14 cellular contexts compared by ENCODE assay signal in genomic region chr9:136719212-136719880, GRCh38. TPM values are rescaled to one million over a fixed set of nuclear protein-coding genes. Genes with fewer than 3 reads are reported as not detected.
A peak's percentile ranks its signal among the peaks of the same experiment; 100 is the strongest.
DNase-seq lines count a peak whose midpoint lies in the region; ATAC-seq and TF ChIP-seq lines count a peak whose summit lies in the region.
"Had no signal": no experiment of that assay in that cellular context is flagged by ENCODE, and none has a peak within 500 bp of the region (broad histone marks: within the 10 kb centered on the region; RNA-seq: fewer than 3 reads in every experiment).

No MANE protein-coding gene starts in this region.

- H3K36me3 ChIP-seq in upper lobe of left lung: peaks cover 11 to 30% (median 29%) of the 10 kb centered on the region in 4 donors

- no peaks in the 10 kb centered on the region for H3K9me3 ChIP-seq in upper lobe of left lung

- peaks cover 9% of the 10 kb centered on the region for H3K27me3 Mint-ChIP-seq in activated T-cell treated with anti-CD3 and anti-CD28 coated beads, Interleukin-2, amount 50 U/mL, for 4 hours (ENCODE audit: low read depth)
- peaks cover 5 to 15% of the 10 kb centered on the region in 2 donors for H3K27me3 Mint-ChIP-seq in T-cell
- no peaks in the 10 kb centered on the region for H3K27me3 Mint-ChIP-seq in mesothelial cell of epicardium (ENCODE audit: low read depth)

- peaks cover 7% of the 10 kb centered on the region for H3K4me1 Mint-ChIP-seq in activated T-cell treated with anti-CD3 and anti-CD28 coated beads, Interleukin-2, amount 50 U/mL, for 4 hours (ENCODE audit: low read depth)
- H3K4me1 Mint-ChIP-seq in T-cell (peaks cover 8 to 17% (median 11%) of the 10 kb centered on the region in 3 donors), mesothelial cell of epicardium (peaks cover 5% of the 10 kb centered on the region)

- POLR2A ChIA-PET in T-cell (lab: Charles Lee): no interaction called here

- TF ChIP-seq POLR2A in upper lobe of left lung (IDR thresholded peaks at IDR 0.05): no peak

- CTCF ChIA-PET in T-cell (lab: Charles Lee): interaction anchor here in 1 of 2 donors (0.6 kb wide), 1 partner anchor 41 kb away, joined by 3 read pairs; no protein-coding TSS in a partner anchor

- H3K27ac Mint-ChIP-seq in T-cell: no peak overlapping the region
- no peak overlapping the region for H3K27ac Mint-ChIP-seq in mesothelial cell of epicardium
- H3K27ac Mint-ChIP-seq: activated T-cell treated with anti-CD3 and anti-CD28 coated beads, Interleukin-2, amount 50 U/mL, for 72 hours had no signal

- H3K4me1 ChIP-seq in upper lobe of left lung: peaks cover 43 to 71% (median 57%) of the 10 kb centered on the region in 4 donors
- H3K4me1 ChIP-seq: parathyroid adenoma had no signal

- no peaks in the 10 kb centered on the region for H3K9me3 Mint-ChIP-seq in activated T-cell treated with anti-CD3 and anti-CD28 coated beads, Interleukin-2, amount 50 U/mL, for 4 hours
- no peaks in the 10 kb centered on the region for H3K9me3 Mint-ChIP-seq in T-cell
- no peaks in the 10 kb centered on the region for H3K9me3 Mint-ChIP-seq in mesothelial cell of epicardium
- H3K9me3 Mint-ChIP-seq: activated T-cell treated with anti-CD3 and anti-CD28 coated beads, Interleukin-2, amount 50 U/mL, for 72 hours had no signal

- TF ChIP-seq EP300 in upper lobe of left lung (IDR thresholded peaks at IDR 0.05): no peak

- H3K4me3 Mint-ChIP-seq in activated T-cell treated with anti-CD3 and anti-CD28 coated beads, Interleukin-2, amount 50 U/mL, for 4 hours: no peak overlapping the region
- H3K4me3 Mint-ChIP-seq in T-cell (no peak overlapping the region), mesothelial cell of epicardium (no peak overlapping the region)
- H3K4me3 Mint-ChIP-seq: activated T-cell treated with anti-CD3 and anti-CD28 coated beads, Interleukin-2, amount 50 U/mL, for 72 hours had no signal

- peak; percentile 6 to 12 for ATAC-seq in activated T-cell treated with anti-CD3 and anti-CD28 coated beads, Interleukin-2, amount 50 U/mL, for 4 hours
- ATAC-seq in T-cell (replicated peaks in 1 of 4) (peak in 3 of 4 experiments; percentile 16 to 39 (median 17)), left colon (peak; percentile 36), upper lobe of left lung (ENCODE audit: low FRiP score in 2 of 2) (peak; percentile 1 to 2)

- TF ChIP-seq CTCF in upper lobe of left lung (IDR thresholded peaks at IDR 0.05): peak in 4 of 6 experiments; percentile 23 to 46 (median 31)
- no peak for TF ChIP-seq CTCF in mesothelial cell of epicardium (IDR thresholded peaks at IDR 0.05; ENCODE audit: unreplicated experiment)

- H3K36me3 Mint-ChIP-seq in activated T-cell treated with anti-CD3 and anti-CD28 coated beads, Interleukin-2, amount 50 U/mL, for 4 hours (ENCODE audit: insufficient read depth): peaks cover 9% of the 10 kb centered on the region
- peaks cover 9% of the 10 kb centered on the region for H3K36me3 Mint-ChIP-seq in T-cell
- H3K36me3 Mint-ChIP-seq in mesothelial cell of epicardium: peaks cover 12% of the 10 kb centered on the region

- H3K27me3 ChIP-seq in upper lobe of left lung: no peaks in the 10 kb centered on the region

- DNase-seq in activated T-cell treated with anti-CD3 and anti-CD28 coated beads, Interleukin-2, amount 50 U/mL, for 4 hours: no peak
- DNase-seq in activated T-cell treated with anti-CD3 and anti-CD28 coated beads, Interleukin-2, amount 50 U/mL, for 1 hour: no peak
- DNase-seq in T-cell (peak in 5 of 34 experiments; percentile 8 to 20 (median 15)), left colon (peak in 1 of 2 donors; percentile 38), upper lobe of left lung (peak; percentile 62 to 81), NCI-H1436 (lab: John Stamatoyannopoulos, UW) (no peak), NCI-H2171 (lab: John Stamatoyannopoulos, UW) (no peak), mesothelial cell of epicardium (ENCODE audit: low spot score in 2 of 2, unreplicated experiment in 2 of 2) (no peak)
- DNase-seq: activated T-cell treated with anti-CD3 and anti-CD28 coated beads, Interleukin-2, amount 50 U/mL, for 72 hours; KBM-7; stimulated activated CD4-positive, alpha-beta T cell treated with anti-CD3 and anti-CD28 coated beads, Interleukin-2, amount 100 ng/mL, for 48 hours had no signal

- WGBS in upper lobe of left lung, 2 donors: 52 to 97% methylated on average over 5 to 24 of the region's 24 CpGs

- H3K27ac ChIP-seq in upper lobe of left lung: peak overlapping the region; percentile 60 to 83 (median 78)
- H3K27ac ChIP-seq: parathyroid adenoma had no signal

- intact Hi-C loops in left colon (cut with DNase I, micrococcal nuclease): no loop called here

- H3K4me3 ChIP-seq in upper lobe of left lung: peak overlapping the region in 1 of 4 donors; percentile 2

RNA-seq across cellular contexts. Expression of gene DIPK1B, which starts 7.0 kb away (rescaled TPM):
- total RNA-seq in activated T-cell treated with anti-CD3 and anti-CD28 coated beads, Interleukin-2, amount 50 U/mL, for 4 hours: under 1 TPM in 2 of 3 donors, not detected in 1; 0.16 to 0.18 TPM
- 1 to 10 TPM in 1 of 5 donors, under 1 TPM in 4; 0.25 to 2.1 (median 0.77) TPM for total RNA-seq in T-cell
- total RNA-seq in left colon: 1 to 10 TPM; 1.3 to 2.1 TPM
- total RNA-seq in upper lobe of left lung: 10 to 100 TPM in 5 of 6 donors, 1 to 10 TPM in 1; 9.7 to 24.1 (median 17.0) TPM
- 56.2 to 60.5 TPM (median 58.1 TPM) in 3 replicates for total RNA-seq in mesothelial cell of epicardium
- total RNA-seq: RPMI7951 had no signal

RNA-seq across cellular contexts. Expression of gene LCN10, which starts 23.4 kb away (rescaled TPM):
- total RNA-seq in activated T-cell treated with anti-CD3 and anti-CD28 coated beads, Interleukin-2, amount 50 U/mL, for 4 hours: 1 to 10 TPM in 2 of 3 donors, under 1 TPM in 1; 0.82 to 2.4 (median 2.1) TPM
- total RNA-seq in T-cell (1 to 10 TPM; 1.3 to 2.8 (median 2.2) TPM), left colon (1 to 10 TPM; 1.2 to 2.4 TPM), upper lobe of left lung (10 to 100 TPM in 1 of 6 donors, 1 to 10 TPM in 4, under 1 TPM in 1; 0.39 to 17.8 (median 2.2) TPM), mesothelial cell of epicardium (0.20 to 0.51 TPM (median 0.29 TPM) in 3 replicates)
- total RNA-seq: RPMI7951 had no signal

RNA-seq across cellular contexts. Expression of gene LCN6, which starts 29.0 kb away (rescaled TPM):
- not detected for total RNA-seq in activated T-cell treated with anti-CD3 and anti-CD28 coated beads, Interleukin-2, amount 50 U/mL, for 4 hours
- total RNA-seq in T-cell (not detected), left colon (1 to 10 TPM; 1.0 to 3.6 TPM), upper lobe of left lung (10 to 100 TPM in 1 of 6 donors, 1 to 10 TPM in 3, not detected in 2; 2.7 to 35.1 (median 5.5) TPM), mesothelial cell of epicardium (not detected in 3 replicates)
- total RNA-seq: activated T-cell treated with anti-CD3 and anti-CD28 coated beads, Interleukin-2, amount 50 U/mL, for 72 hours; RPMI7951 had no signal

RNA-seq across cellular contexts. Expression of gene AGPAT2, which starts 32.1 kb away (rescaled TPM):
- total RNA-seq in activated T-cell treated with anti-CD3 and anti-CD28 coated beads, Interleukin-2, amount 50 U/mL, for 4 hours: 10 to 100 TPM; 11.4 to 14.3 (median 11.7) TPM
- 10 to 100 TPM in 4 of 5 donors, 1 to 10 TPM in 1; 6.5 to 13.0 (median 12.1) TPM for total RNA-seq in T-cell
- 100 to 1,000 TPM; 152 to 211 TPM for total RNA-seq in left colon
- total RNA-seq in upper lobe of left lung: 100 to 1,000 TPM in 5 of 6 donors, 10 to 100 TPM in 1; 70.2 to 242 (median 140) TPM
- total RNA-seq in mesothelial cell of epicardium: 32.8 to 36.1 TPM (median 34.9 TPM) in 3 replicates

RNA-seq across cellular contexts. Expression of gene LCN8, which starts 38.7 kb away (rescaled TPM):
- total RNA-seq in activated T-cell treated with anti-CD3 and anti-CD28 coated beads, Interleukin-2, amount 50 U/mL, for 4 hours: not detected
- total RNA-seq in T-cell (under 1 TPM in 1 of 5 donors, not detected in 4; 0.16 TPM), left colon (under 1 TPM in 1 of 2 donors, not detected in 1; 0.36 TPM), upper lobe of left lung (not detected), mesothelial cell of epicardium (not detected in 3 replicates)
- total RNA-seq: activated T-cell treated with anti-CD3 and anti-CD28 coated beads, Interleukin-2, amount 50 U/mL, for 72 hours; left cardiac atrium; RPMI7951 had no signal

Comparison
In these comparisons a context has a peak if more than half of its experiments do, and no peak if none do; other contexts are left out.
1. DNase-seq: peak in upper lobe of left lung (2 of 2); none in activated T-cell treated with anti-CD3 and anti-CD28 coated beads, Interleukin-2, amount 50 U/mL, for 4 hours (single experiment), activated T-cell treated with anti-CD3 and anti-CD28 coated beads, Interleukin-2, amount 50 U/mL, for 1 hour (single experiment), NCI-H1436 (single experiment), NCI-H2171 (single experiment) and mesothelial cell of epicardium (0 of 2).
2. Peak in every context shown above with its lines, with median percentiles within 50 percentile points of each other: ATAC-seq.